Comparison of ENCODE assay signal across 14 cellular contexts in the genomic region with DNA sequence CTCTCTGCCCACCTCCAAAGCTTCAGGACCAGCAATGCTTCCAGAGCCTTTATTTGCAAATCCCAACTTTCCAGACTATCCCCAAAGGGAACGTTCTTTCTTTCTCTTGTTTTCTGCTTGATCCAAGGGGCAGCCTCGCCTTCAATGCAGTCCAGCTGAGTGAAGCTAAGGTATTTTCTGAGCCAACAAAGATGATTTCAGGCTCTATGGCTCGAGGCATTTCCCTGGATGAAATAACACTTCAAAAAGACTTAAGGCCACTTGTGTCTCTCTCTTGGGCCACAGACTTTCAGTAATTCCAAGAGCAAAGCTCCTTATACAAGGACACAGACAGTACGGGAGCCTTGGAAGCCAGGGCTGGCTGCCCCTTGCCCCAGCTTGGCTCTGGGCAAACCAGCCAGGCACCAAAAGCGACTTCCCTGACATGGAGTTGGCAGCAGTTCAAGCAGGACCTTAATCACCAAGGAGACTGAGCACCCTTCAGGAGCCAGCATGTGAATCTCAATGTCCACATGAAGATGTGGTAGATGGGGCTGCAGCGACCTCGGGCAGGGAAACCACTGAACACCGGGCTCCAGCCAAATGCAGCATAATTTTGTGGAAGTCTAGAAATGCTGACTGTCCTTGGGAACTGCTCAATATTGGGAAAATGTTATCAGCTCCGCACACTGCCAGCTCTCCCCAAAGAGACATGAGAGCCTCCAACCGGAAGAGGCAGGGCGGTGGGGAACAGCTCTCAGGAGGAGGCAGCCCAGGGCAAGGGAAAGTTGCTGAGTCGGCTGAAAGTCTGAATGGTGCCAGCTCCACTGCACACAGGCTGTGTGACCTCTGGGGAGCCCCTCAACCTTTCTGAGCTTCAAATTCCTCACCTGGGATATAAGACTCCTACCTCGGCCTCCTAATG. TPM values are rescaled to one million over a fixed set of nuclear protein-coding genes. Genes with fewer than 3 reads are reported as not detected.
DNase-seq lines count a peak whose midpoint lies in the region; ATAC-seq and TF ChIP-seq lines count a peak whose summit lies in the region.
"Had no signal": no experiment of that assay in that cellular context is flagged by ENCODE, and none has a peak within 500 bp of the region (broad histone marks: within the 10 kb centered on the region; RNA-seq: fewer than 3 reads in every experiment).

No MANE protein-coding gene starts in this region.

- DNase-seq in NCI-H2029 treated with DMSO at 0.1 percent for 48 hours (lab: John Stamatoyannopoulos, UW) (peak; percentile 27), mesenteric fat pad (ENCODE audit: low spot score) (peak; percentile 85), tibial artery (peak; percentile 69 to 81), GM10248 (ENCODE audit: extremely low spot score) (no peak)
- DNase-seq in stimulated activated CD4-positive, alpha-beta T cell treated with anti-CD3 and anti-CD28 coated beads, Interleukin-4, amount 100 ng/mL, for 24 hours = no peak
- DNase-seq in activated CD4-positive, alpha-beta T cell treated with anti-CD3 and anti-CD28 coated beads, Interleukin-2, amount 50 U/mL, for 1 hour = no peak
- DNase-seq: activated naive CD8-positive, alpha-beta T cell treated with anti-CD3 and anti-CD28 coated beads for 36 hours; GF-D8; NCI-H526 had no signal

- H3K9me3 ChIP-seq in tibial artery = no peaks in the 10 kb centered on the region
- H3K9me3 ChIP-seq: neutrophil had no signal

- TF ChIP-seq CTCF in tibial artery (IDR thresholded peaks at IDR 0.05) (no peak), GM10248 (IDR thresholded peaks at IDR 0.05; ENCODE audit: control extremely low read depth, extremely low read depth, low read depth, missing control alignments) (no peak)

- peaks cover 10 to 74% (median 61%) of the 10 kb centered on the region in 4 donors for H3K4me1 ChIP-seq in tibial artery

- ATAC-seq in HG02970 (IDR thresholded peaks at IDR 0.05; ENCODE audit: low FRiP score, unreplicated experiment) = no peak

- POLR2A ChIA-PET in GM10248 (lab: Yijun Ruan, JAX) = no interaction called here

- CTCF ChIA-PET in GM10248 (lab: Yijun Ruan, JAX) = interaction anchor here (0.9 to 2.3 kb wide), 14 partner anchors 12 to 362 kb away, joined by 3 to 13 read pairs (median 4); a partner anchor contains a TSS

- no peak overlapping the region for H3K4me3 ChIP-seq in tibial artery

- intact Hi-C loops in tibial artery (cut with DNase I; ENCODE audit: low total_unique reads) = no loop called here

- H3K27ac ChIP-seq in cingulate gyrus (ENCODE audit: low read depth, low read length) (peak overlapping the region; percentile 24), tibial artery (peak overlapping the region; percentile 77 to 86)
- H3K27ac ChIP-seq: foreskin keratinocyte, HL-60 had no signal

- H3K36me3 ChIP-seq in tibial artery = peaks cover 0 to 8% (median 0%) of the 10 kb centered on the region in 3 donors

- H3K27me3 ChIP-seq in tibial artery = no peaks in the 10 kb centered on the region
- H3K27me3 ChIP-seq: foreskin keratinocyte, neutrophil had no signal

RNA-seq across cellular contexts. Expression of a gene that starts 39.0 kb away (rescaled TPM):
- total RNA-seq in mesenteric fat pad = 58.3 TPM

RNA-seq across cellular contexts. Expression of a gene that starts 41.4 kb away (rescaled TPM):
- total RNA-seq in mesenteric fat pad = 41.6 TPM

RNA-seq across cellular contexts. Expression of a gene that starts 55.3 kb away (rescaled TPM):
- total RNA-seq in mesenteric fat pad = 6.4 TPM

Comparison
In these comparisons a context has a peak if more than half of its experiments do, and no peak if none do; other contexts are left out.
1. DNase-seq: peak in NCI-H2029 treated with DMSO at 0.1 percent for 48 hours (single experiment), mesenteric fat pad (single experiment) and tibial artery (2 of 2); none in stimulated activated CD4-positive, alpha-beta T cell treated with anti-CD3 and anti-CD28 coated beads, Interleukin-4, amount 100 ng/mL, for 24 hours (single experiment), GM10248 (single experiment) and activated CD4-positive, alpha-beta T cell treated with anti-CD3 and anti-CD28 coated beads, Interleukin-2, amount 50 U/mL, for 1 hour (single experiment).